20 cellular contexts compared by ENCODE assay signal in the genomic region with DNA sequence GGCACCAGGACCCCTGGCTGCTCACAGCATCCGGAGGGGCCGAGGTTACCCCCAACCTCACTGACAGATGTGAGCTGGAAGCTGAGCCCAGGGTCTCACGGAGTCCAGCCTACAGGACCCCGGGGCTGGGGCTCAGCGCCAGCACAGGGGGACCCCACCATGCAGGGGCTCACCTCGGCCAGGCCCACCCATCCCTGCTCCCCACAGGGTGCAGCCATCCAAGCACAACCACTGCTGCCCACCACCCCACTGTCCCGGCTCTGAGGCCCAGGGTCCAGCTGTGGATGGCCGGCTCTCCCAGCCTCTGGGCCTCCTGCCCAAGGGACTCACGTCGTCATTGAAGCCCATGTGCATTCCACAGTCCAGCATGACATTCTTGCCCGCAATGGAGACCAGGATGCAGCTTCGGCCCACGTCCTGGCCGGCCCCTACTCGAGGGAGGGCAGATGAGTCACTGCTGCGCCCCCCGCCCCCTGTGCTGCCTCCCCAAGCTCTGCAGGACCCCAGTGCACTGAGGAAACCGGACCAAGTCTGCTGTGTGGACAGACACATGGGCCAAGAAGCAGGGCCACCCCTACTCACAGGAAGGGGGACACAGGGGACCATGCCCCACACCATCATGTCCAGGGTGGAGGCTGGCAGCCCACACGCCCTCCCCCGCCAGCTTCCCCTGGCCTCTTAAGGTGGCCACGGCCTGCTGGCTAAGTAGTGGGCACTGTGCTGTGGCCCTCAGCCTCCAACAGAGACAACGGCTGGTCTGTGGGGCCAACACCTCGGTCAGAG. TPM values are rescaled to one million over a fixed set of nuclear protein-coding genes. Genes with fewer than 3 reads are reported as not detected.
DNase-seq lines count a peak whose midpoint lies in the region; ATAC-seq and TF ChIP-seq lines count a peak whose summit lies in the region.
"Had no signal": no experiment of that assay in that cellular context is flagged by ENCODE, and none has a peak within 500 bp of the region (broad histone marks: within the 10 kb centered on the region; RNA-seq: fewer than 3 reads in every experiment).

No MANE protein-coding gene starts in this region.

- H3K79me2 ChIP-seq in Loucy (ENCODE audit: insufficient read depth, low read length), result peaks cover 65% of the 10 kb centered on the region

- no peaks in the 10 kb centered on the region for H3F3A ChIP-seq in Loucy (ENCODE audit: low read depth)

- peaks cover 30% of the 10 kb centered on the region for H3K4me1 ChIP-seq in BLaER1
- peaks cover 31% of the 10 kb centered on the region for H3K4me1 ChIP-seq in Loucy (ENCODE audit: insufficient read depth, low read length, poor library complexity, severe bottlenecking)
- H3K4me1 ChIP-seq in BE2C, result no peaks in the 10 kb centered on the region; the same call in 1 of the 2 replicates

- H3K27me3 ChIP-seq in BLaER1 (no peaks in the 10 kb centered on the region), Loucy (ENCODE audit: insufficient read depth, low read length, poor library complexity, severe bottlenecking) (no peaks in the 10 kb centered on the region), BE2C (no peaks in the 10 kb centered on the region)
- H3K27me3 ChIP-seq: hepatocyte, neural progenitor cell, right atrium auricular region had no signal

- TF ChIP-seq CTCF in Loucy (conservative IDR thresholded peaks at IDR 0.05; ENCODE audit: low read length) (no peak), BE2C (IDR thresholded peaks at IDR 0.05; ENCODE audit: low read depth, low read length) (no peak)

- H3K4me2 ChIP-seq in BLaER1 (no peak overlapping the region), Loucy (ENCODE audit: low read depth, low read length, poor library complexity, severe bottlenecking) (peak overlapping the region; percentile 37)
- H3K4me2 ChIP-seq: hepatocyte, KMS-11, neural progenitor cell had no signal

- H3K36me3 ChIP-seq in BLaER1 (peaks cover 67% of the 10 kb centered on the region), Loucy (ENCODE audit: insufficient read depth, low read length) (no peaks in the 10 kb centered on the region; the same call in 1 of the 2 replicates), BE2C (peaks cover 53% of the 10 kb centered on the region)
- H3K36me3 ChIP-seq: neural progenitor cell had no signal

- no peak overlapping the region for H2AFZ ChIP-seq in Loucy (ENCODE audit: low read length)
- H2AFZ ChIP-seq: hepatocyte, neural progenitor cell had no signal

- DNase-seq in iris pigment epithelial cell (ENCODE audit: low read depth) (peak; percentile 17), NCI-H82 treated with DMSO at 0.1 percent for 48 hours (lab: John Stamatoyannopoulos, UW; ENCODE audit: unreplicated experiment) (no peak), BE2C (no peak)
- DNase-seq: ACHN; activated CD4-positive, alpha-beta T cell treated with anti-CD3 and anti-CD28 coated beads, Interleukin-2, amount 10 ng/mL, durations not matched to agents 24 days and 14 days; Calu3; GDM1; GOT3; kidney glomerular epithelial cell; NCI-H1105 treated with DMSO at 0.1 percent for 48 hours; NCI-H2171 treated with DMSO at 0.1 percent for 48 hours; NCI-H748 treated with DMSO at 0.1 percent for 48 hours; stimulated activated CD4-positive, alpha-beta T cell treated with anti-CD3 and anti-CD28 coated beads, Interleukin-1b, Interleukin-23, amount 100 ng/mL, for 48 hours had no signal

- no peaks in the 10 kb centered on the region for H3K9me3 ChIP-seq in BLaER1
- H3K9me3 ChIP-seq in Loucy (ENCODE audit: insufficient read depth, low read depth, low read length), result no peaks in the 10 kb centered on the region
- no peaks in the 10 kb centered on the region for H3K9me3 ChIP-seq in BE2C
- H3K9me3 ChIP-seq: right atrium auricular region had no signal

- H3K9ac ChIP-seq in BLaER1 (peak overlapping the region; percentile 53; the same call in 1 of the 2 replicates), Loucy (ENCODE audit: low read depth, low read length, poor library complexity, severe bottlenecking) (peak overlapping the region; percentile 12)
- H3K9ac ChIP-seq: KMS-11, neural progenitor cell had no signal

- ATAC-seq in GM18868 (IDR thresholded peaks at IDR 0.05; ENCODE audit: unreplicated experiment), result no peak

- H4K20me1 ChIP-seq in BLaER1 (peaks cover 85% of the 10 kb centered on the region), Loucy (ENCODE audit: insufficient read depth, low read length, poor library complexity, severe bottlenecking) (peaks cover 56% of the 10 kb centered on the region)

- H3K4me3 ChIP-seq in BLaER1 (no peak overlapping the region), Loucy (ENCODE audit: low read length, poor library complexity, severe bottlenecking) (no peak overlapping the region), BE2C (ENCODE audit: low read depth, low read length) (no peak overlapping the region)
- H3K4me3 ChIP-seq: hepatocyte, neural progenitor cell, right atrium auricular region had no signal

- H3K27ac ChIP-seq in BLaER1, result no peak overlapping the region
- H3K27ac ChIP-seq: hepatocyte, KMS-11, neural progenitor cell, right atrium auricular region had no signal

- H3K9me2 ChIP-seq in Loucy (replicated peaks; ENCODE audit: low read depth, low read length), result no peaks in the 10 kb centered on the region

RNA-seq across cellular contexts. Expression of a gene that starts 3.6 kb away (rescaled TPM):
- 605 TPM for polyA plus RNA-seq in BE2C (2012; ENCODE audit: insufficient read depth, insufficient read length, low read depth)

RNA-seq across cellular contexts. Expression of a gene that starts 3.7 kb away (rescaled TPM):
- 25.3 TPM for polyA plus RNA-seq in BE2C (2012; ENCODE audit: insufficient read depth, insufficient read length, low read depth)

RNA-seq across cellular contexts. Expression of a gene that starts 10.2 kb away (rescaled TPM):
- polyA plus RNA-seq in BE2C (2012; ENCODE audit: insufficient read depth, insufficient read length, low read depth), result 8.0 TPM

RNA-seq across cellular contexts. Expression of a gene that starts 12.5 kb away (rescaled TPM):
- 58.9 TPM for polyA plus RNA-seq in BE2C (2012; ENCODE audit: insufficient read depth, insufficient read length, low read depth)

RNA-seq across cellular contexts. Expression of a gene that starts 13.1 kb away (rescaled TPM):
- 526 TPM for polyA plus RNA-seq in BE2C (2012; ENCODE audit: insufficient read depth, insufficient read length, low read depth)
